ENCODE assay signal across 1 cellular context in genomic region chr14:77105118-77105517, GRCh38.
TF ChIP-seq lines count a peak whose summit lies in the region.

No MANE protein-coding gene starts in this region.

TF ChIP-seq in GM23338, 12 proteins besides CTCF, POLR2A, EP300 and RAD21 (continued from another document):
- TF ChIP-seq, protein P1, sequence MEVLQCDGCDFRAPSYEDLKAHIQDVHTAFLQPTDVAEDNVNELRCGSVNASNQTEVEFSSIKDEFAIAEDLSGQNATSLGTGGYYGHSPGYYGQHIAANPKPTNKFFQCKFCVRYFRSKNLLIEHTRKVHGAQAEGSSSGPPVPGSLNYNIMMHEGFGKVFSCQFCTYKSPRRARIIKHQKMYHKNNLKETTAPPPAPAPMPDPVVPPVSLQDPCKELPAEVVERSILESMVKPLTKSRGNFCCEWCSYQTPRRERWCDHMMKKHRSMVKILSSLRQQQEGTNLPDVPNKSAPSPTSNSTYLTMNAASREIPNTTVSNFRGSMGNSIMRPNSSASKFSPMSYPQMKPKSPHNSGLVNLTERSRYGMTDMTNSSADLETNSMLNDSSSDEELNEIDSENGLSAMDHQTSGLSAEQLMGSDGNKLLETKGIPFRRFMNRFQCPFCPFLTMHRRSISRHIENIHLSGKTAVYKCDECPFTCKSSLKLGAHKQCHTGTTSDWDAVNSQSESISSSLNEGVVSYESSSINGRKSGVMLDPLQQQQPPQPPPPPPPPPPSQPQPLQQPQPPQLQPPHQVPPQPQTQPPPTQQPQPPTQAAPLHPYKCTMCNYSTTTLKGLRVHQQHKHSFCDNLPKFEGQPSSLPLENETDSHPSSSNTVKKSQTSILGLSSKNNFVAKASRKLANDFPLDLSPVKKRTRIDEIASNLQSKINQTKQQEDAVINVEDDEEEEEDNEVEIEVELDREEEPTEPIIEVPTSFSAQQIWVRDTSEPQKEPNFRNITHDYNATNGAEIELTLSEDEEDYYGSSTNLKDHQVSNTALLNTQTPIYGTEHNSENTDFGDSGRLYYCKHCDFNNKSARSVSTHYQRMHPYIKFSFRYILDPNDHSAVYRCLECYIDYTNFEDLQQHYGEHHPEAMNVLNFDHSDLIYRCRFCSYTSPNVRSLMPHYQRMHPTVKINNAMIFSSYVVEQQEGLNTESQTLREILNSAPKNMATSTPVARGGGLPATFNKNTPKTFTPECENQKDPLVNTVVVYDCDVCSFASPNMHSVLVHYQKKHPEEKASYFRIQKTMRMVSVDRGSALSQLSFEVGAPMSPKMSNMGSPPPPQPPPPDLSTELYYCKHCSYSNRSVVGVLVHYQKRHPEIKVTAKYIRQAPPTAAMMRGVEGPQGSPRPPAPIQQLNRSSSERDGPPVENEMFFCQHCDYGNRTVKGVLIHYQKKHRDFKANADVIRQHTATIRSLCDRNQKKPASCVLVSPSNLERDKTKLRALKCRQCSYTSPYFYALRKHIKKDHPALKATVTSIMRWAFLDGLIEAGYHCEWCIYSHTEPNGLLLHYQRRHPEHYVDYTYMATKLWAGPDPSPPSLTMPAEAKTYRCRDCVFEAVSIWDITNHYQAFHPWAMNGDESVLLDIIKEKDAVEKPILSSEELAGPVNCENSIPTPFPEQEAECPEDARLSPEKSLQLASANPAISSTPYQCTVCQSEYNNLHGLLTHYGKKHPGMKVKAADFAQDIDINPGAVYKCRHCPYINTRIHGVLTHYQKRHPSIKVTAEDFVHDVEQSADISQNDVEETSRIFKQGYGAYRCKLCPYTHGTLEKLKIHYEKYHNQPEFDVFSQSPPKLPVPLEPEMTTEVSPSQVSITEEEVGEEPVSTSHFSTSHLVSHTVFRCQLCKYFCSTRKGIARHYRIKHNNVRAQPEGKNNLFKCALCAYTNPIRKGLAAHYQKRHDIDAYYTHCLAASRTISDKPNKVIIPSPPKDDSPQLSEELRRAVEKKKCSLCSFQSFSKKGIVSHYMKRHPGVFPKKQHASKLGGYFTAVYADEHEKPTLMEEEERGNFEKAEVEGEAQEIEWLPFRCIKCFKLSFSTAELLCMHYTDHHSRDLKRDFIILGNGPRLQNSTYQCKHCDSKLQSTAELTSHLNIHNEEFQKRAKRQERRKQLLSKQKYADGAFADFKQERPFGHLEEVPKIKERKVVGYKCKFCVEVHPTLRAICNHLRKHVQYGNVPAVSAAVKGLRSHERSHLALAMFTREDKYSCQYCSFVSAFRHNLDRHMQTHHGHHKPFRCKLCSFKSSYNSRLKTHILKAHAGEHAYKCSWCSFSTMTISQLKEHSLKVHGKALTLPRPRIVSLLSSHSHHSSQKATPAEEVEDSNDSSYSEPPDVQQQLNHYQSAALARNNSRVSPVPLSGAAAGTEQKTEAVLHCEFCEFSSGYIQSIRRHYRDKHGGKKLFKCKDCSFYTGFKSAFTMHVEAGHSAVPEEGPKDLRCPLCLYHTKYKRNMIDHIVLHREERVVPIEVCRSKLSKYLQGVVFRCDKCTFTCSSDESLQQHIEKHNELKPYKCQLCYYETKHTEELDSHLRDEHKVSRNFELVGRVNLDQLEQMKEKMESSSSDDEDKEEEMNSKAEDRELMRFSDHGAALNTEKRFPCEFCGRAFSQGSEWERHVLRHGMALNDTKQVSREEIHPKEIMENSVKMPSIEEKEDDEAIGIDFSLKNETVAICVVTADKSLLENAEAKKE (CRISPR knock-in tag; IDR thresholded peaks at IDR 0.05): no peak
- TF ChIP-seq ZNF331 (CRISPR knock-in tag; IDR thresholded peaks at IDR 0.05; ENCODE audit: low read depth): no peak
- no peak for TF ChIP-seq ETS1 (IDR thresholded peaks at IDR 0.05)
- no peak for TF ChIP-seq STAT1 (IDR thresholded peaks at IDR 0.05; ENCODE audit: unreplicated experiment)
